8 cellular contexts compared by ENCODE assay signal in genomic region chr12:2958432-2959193, GRCh38. TPM values are rescaled to one million over a fixed set of nuclear protein-coding genes. Genes with fewer than 3 reads are reported as not detected.
DNase-seq lines count a peak whose midpoint lies in the region; ATAC-seq and TF ChIP-seq lines count a peak whose summit lies in the region.

No MANE protein-coding gene starts in this region.

- peak overlapping the region; percentile 71 for H3K4me3 Mint-ChIP-seq in activated T-cell treated with anti-CD3 and anti-CD28 coated beads, Interleukin-2, amount 50 U/mL, for 24 hours
- peak overlapping the region; percentile 76 for H3K4me3 Mint-ChIP-seq in activated naive CD8-positive, alpha-beta T cell treated with anti-CD3 and anti-CD28 coated beads for 36 hours

- peak; percentile 33 for DNase-seq in activated T-cell treated with anti-CD3 and anti-CD28 coated beads, Interleukin-2, amount 50 U/mL, for 24 hours
- no peak for DNase-seq in activated T-cell treated with anti-CD3 and anti-CD28 coated beads, Interleukin-2, amount 50 U/mL, for 1 hour
- DNase-seq in NCI-H2081 treated with DMSO at 0.1 percent for 48 hours (lab: John Stamatoyannopoulos, UW) (peak; percentile 17), right cardiac atrium (peak; percentile 80 to 88 (median 84)), sigmoid colon (peak; percentile 68)
- DNase-seq in activated naive CD8-positive, alpha-beta T cell treated with anti-CD3 and anti-CD28 coated beads for 36 hours, result no peak

- H3K27ac ChIP-seq in right cardiac atrium (ENCODE audit: low read length) (peak overlapping the region; percentile 82), sigmoid colon (peak overlapping the region; percentile 79 to 91 (median 82))

- H3K36me3 ChIP-seq in sigmoid colon, result no peaks in the 10 kb centered on the region

- H3K9me3 Mint-ChIP-seq in activated T-cell treated with anti-CD3 and anti-CD28 coated beads, Interleukin-2, amount 50 U/mL, for 24 hours, result no peaks in the 10 kb centered on the region
- no peaks in the 10 kb centered on the region for H3K9me3 Mint-ChIP-seq in activated naive CD8-positive, alpha-beta T cell treated with anti-CD3 and anti-CD28 coated beads for 36 hours

- H3K27me3 Mint-ChIP-seq in activated T-cell treated with anti-CD3 and anti-CD28 coated beads, Interleukin-2, amount 50 U/mL, for 24 hours, result peaks cover 64% of the 10 kb centered on the region
- H3K27me3 Mint-ChIP-seq in activated naive CD8-positive, alpha-beta T cell treated with anti-CD3 and anti-CD28 coated beads for 36 hours, result peaks cover 66% of the 10 kb centered on the region

- no peak for TF ChIP-seq CTCF in sigmoid colon (IDR thresholded peaks at IDR 0.05)

- H3K4me3 ChIP-seq in right cardiac atrium (ENCODE audit: low read length) (peak overlapping the region; percentile 72), sigmoid colon (peak overlapping the region; percentile 43 to 69 (median 59))

- H3K4me1 Mint-ChIP-seq in activated T-cell treated with anti-CD3 and anti-CD28 coated beads, Interleukin-2, amount 50 U/mL, for 24 hours (ENCODE audit: low read depth), result peaks cover 19% of the 10 kb centered on the region
- H3K4me1 Mint-ChIP-seq in activated naive CD8-positive, alpha-beta T cell treated with anti-CD3 and anti-CD28 coated beads for 36 hours, result peaks cover 10% of the 10 kb centered on the region

- H3K27me3 ChIP-seq in right cardiac atrium (ENCODE audit: control insufficient read depth, insufficient read depth), result no peaks in the 10 kb centered on the region
- no peaks in the 10 kb centered on the region for H3K27me3 ChIP-seq in sigmoid colon

- ATAC-seq in right cardiac atrium (peak; percentile 80 to 85), GM18861 (IDR thresholded peaks at IDR 0.05; ENCODE audit: unreplicated experiment) (no peak), HG03175 (IDR thresholded peaks at IDR 0.05; ENCODE audit: unreplicated experiment) (no peak)

- peak overlapping the region; percentile 23 for H3K27ac Mint-ChIP-seq in activated T-cell treated with anti-CD3 and anti-CD28 coated beads, Interleukin-2, amount 50 U/mL, for 24 hours
- peak overlapping the region; percentile 56 for H3K27ac Mint-ChIP-seq in activated naive CD8-positive, alpha-beta T cell treated with anti-CD3 and anti-CD28 coated beads for 36 hours

- 1% methylated on average over 48 of the region's 48 CpGs for WGBS in right cardiac atrium
- 1% methylated on average over 48 of the region's 48 CpGs for WGBS in sigmoid colon, 2 donors

- no peaks in the 10 kb centered on the region for H3K36me3 Mint-ChIP-seq in activated T-cell treated with anti-CD3 and anti-CD28 coated beads, Interleukin-2, amount 50 U/mL, for 24 hours (ENCODE audit: low read depth)
- H3K36me3 Mint-ChIP-seq in activated naive CD8-positive, alpha-beta T cell treated with anti-CD3 and anti-CD28 coated beads for 36 hours, result no peaks in the 10 kb centered on the region

- TF ChIP-seq POLR2A in sigmoid colon (IDR thresholded peaks at IDR 0.05), result no peak

- H3K4me1 ChIP-seq in right cardiac atrium (ENCODE audit: control insufficient read depth, insufficient read depth, low read length) (peaks cover 8% of the 10 kb centered on the region), sigmoid colon (peaks cover 0 to 28% (median 24%) of the 10 kb centered on the region in 4 donors)

- H3K9me3 ChIP-seq in right cardiac atrium (ENCODE audit: control insufficient read depth, low read length), result no peaks in the 10 kb centered on the region
- no peaks in the 10 kb centered on the region for H3K9me3 ChIP-seq in sigmoid colon

- intact Hi-C loops in right cardiac atrium (cut with DNase I), result no loop called here
- intact Hi-C loops in sigmoid colon (cut with DNase I), result no loop called here

- no peak for TF ChIP-seq EP300 in sigmoid colon (IDR thresholded peaks at IDR 0.05)

RNA-seq across cellular contexts. Expression of gene TEAD4, which starts 0.6 kb away (rescaled TPM):
- 1 to 10 TPM; 3.4 to 3.7 TPM for total RNA-seq in activated naive CD8-positive, alpha-beta T cell treated with anti-CD3 and anti-CD28 coated beads for 36 hours
- 10 to 100 TPM; 11.1 to 22.9 (median 11.8) TPM for total RNA-seq in right cardiac atrium
- 9.6 TPM for polyA plus RNA-seq in right cardiac atrium
- 10 to 100 TPM in 1 of 4 donors, 1 to 10 TPM in 3; 2.9 to 31.2 (median 4.4) TPM for total RNA-seq in sigmoid colon
- 10 to 100 TPM in 1 of 3 donors, 1 to 10 TPM in 2; 1.6 to 16.3 (median 3.6) TPM for polyA plus RNA-seq in sigmoid colon

Comparison
In these comparisons a context has a peak if more than half of its experiments do, and no peak if none do; other contexts are left out.
1. DNase-seq: peak in activated T-cell treated with anti-CD3 and anti-CD28 coated beads, Interleukin-2, amount 50 U/mL, for 24 hours (single experiment), NCI-H2081 treated with DMSO at 0.1 percent for 48 hours (single experiment), right cardiac atrium (3 of 3) and sigmoid colon (single experiment); none in activated T-cell treated with anti-CD3 and anti-CD28 coated beads, Interleukin-2, amount 50 U/mL, for 1 hour (single experiment) and activated naive CD8-positive, alpha-beta T cell treated with anti-CD3 and anti-CD28 coated beads for 36 hours (single experiment).
2. ATAC-seq: peak in right cardiac atrium (2 of 2); none in GM18861 (single experiment) and HG03175 (single experiment).